In the genomic region with DNA sequence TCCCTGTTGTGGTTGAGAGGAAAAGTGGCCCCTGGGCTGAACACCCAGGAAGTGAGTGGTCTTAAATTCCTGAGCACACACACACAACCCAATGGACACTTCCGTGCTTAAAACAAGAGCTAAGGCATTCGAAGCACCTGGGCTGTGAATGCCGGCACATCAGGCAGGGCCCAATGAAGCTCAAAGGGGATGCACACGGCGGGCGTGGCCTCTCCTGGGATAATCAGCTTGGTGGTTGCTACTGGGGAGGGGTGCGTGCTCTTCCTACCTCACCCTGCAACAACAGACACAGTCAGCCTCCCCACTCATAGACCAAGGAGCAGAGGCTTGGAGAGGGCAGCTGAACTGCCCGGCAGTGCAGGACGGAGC, we compare ENCODE assay signal across 23 cellular contexts.
DNase-seq lines count a peak whose midpoint lies in the region; ATAC-seq, FAIRE-seq and TF ChIP-seq lines count a peak whose summit lies in the region.
"Had no signal": no experiment of that assay in that cellular context is flagged by ENCODE, and none has a peak within 500 bp of the region (broad histone marks: within the 10 kb centered on the region; RNA-seq: fewer than 3 reads in every experiment).

No MANE protein-coding gene starts in this region.

- FAIRE-seq in H1 (lab: Jason Lieb, UNC): no peak
- FAIRE-seq: A204.1, D721Med, GM12891, GM18507 had no signal

- no peaks in the 10 kb centered on the region; the same call in 1 of the 2 replicates for H3K79me1 ChIP-seq in H1 (ENCODE audit: low read depth, low read length)

- H2BK12ac ChIP-seq in H1 (ENCODE audit: low read depth, low read length): no peak overlapping the region

- no peak overlapping the region for H3K27ac ChIP-seq in left ventricle myocardium inferior (replicated peaks)
- H3K27ac ChIP-seq in RWPE2 (ENCODE audit: poor library complexity, severe bottlenecking): peak overlapping the region; percentile 64
- H3K27ac ChIP-seq in H1 (ENCODE audit: low read depth, low read length): no peak overlapping the region
- no peak overlapping the region for H3K27ac ChIP-seq in spleen
- H3K27ac ChIP-seq: 22Rv1 had no signal

- H2AFZ ChIP-seq in H1 (ENCODE audit: low read length): peak overlapping the region; percentile 15

- no peak overlapping the region for H2BK120ac ChIP-seq in H1 (replicated peaks; ENCODE audit: low read depth, low read length)

- H3K4me3 ChIP-seq in left ventricle myocardium inferior: no peak overlapping the region
- no peak overlapping the region for H3K4me3 ChIP-seq in RWPE2 (ENCODE audit: severe bottlenecking)
- no peak overlapping the region for H3K4me3 ChIP-seq in H1 (ENCODE audit: extremely low read depth in 1 of 4, insufficient read depth in 2 of 4, low read depth in 3 of 4, low read length in 4 of 4)
- H3K4me3 ChIP-seq in spleen: no peak overlapping the region
- H3K4me3 ChIP-seq: BLaER1 had no signal

- H3K9me3 ChIP-seq in left ventricle myocardium inferior (replicated peaks) (no peaks in the 10 kb centered on the region), RWPE2 (ENCODE audit: severe bottlenecking) (no peaks in the 10 kb centered on the region), H1 (ENCODE audit: insufficient read depth in 2 of 2, low read depth in 1 of 2, low read length in 1 of 2) (no peaks in the 10 kb centered on the region), spleen (no peaks in the 10 kb centered on the region)
- H3K9me3 ChIP-seq: BLaER1 had no signal

- WGBS in H1 (ENCODE audit: extremely low coverage in 1 of 2, insufficient coverage in 1 of 2, insufficient read length in 1 of 2, insufficient replicate concordance in 2 of 2, low coverage in 1 of 2, low lambda C conversion rate in 2 of 2, missing lambda C conversion rate in 1 of 2), 2 experiments: 76% methylated on average over 7 of the region's 9 CpGs; no CpG with 5 or more reads in 1 of the 2 experiments
- WGBS in spleen, 5 donors: 64 to 84% (median 77%) methylated on average over 3 to 9 of the region's 9 CpGs

- H2BK15ac ChIP-seq in H1 (ENCODE audit: low read length): no peak overlapping the region

- TF ChIP-seq POLR2A in H1 (IDR thresholded peaks at IDR 0.05; ENCODE audit: control extremely low read depth in 1 of 2, low read depth in 2 of 2, low read length in 2 of 2): no peak
- TF ChIP-seq POLR2A in spleen (IDR thresholded peaks at IDR 0.05): no peak

- TF ChIP-seq RAD21 in H1 (IDR thresholded peaks at IDR 0.05 in 1 of 2, conservative IDR thresholded peaks at IDR 0.05 in 1 of 2; ENCODE audit: low read depth in 2 of 2, low read length in 2 of 2): no peak

- H3K36me3 ChIP-seq in left ventricle myocardium inferior: no peaks in the 10 kb centered on the region
- H3K36me3 ChIP-seq in RWPE2 (ENCODE audit: low read depth): no peaks in the 10 kb centered on the region
- no peaks in the 10 kb centered on the region for H3K36me3 ChIP-seq in H1 (ENCODE audit: control insufficient read depth in 2 of 4, insufficient read depth in 4 of 4, low read length in 3 of 4)
- H3K36me3 ChIP-seq in spleen: no peaks in the 10 kb centered on the region
- H3K36me3 ChIP-seq: BLaER1 had no signal

- peak; percentile 62 for ATAC-seq in RWPE2 (ENCODE audit: low read depth)

- H4K91ac ChIP-seq in H1 (replicated peaks; ENCODE audit: insufficient read length, low read length): peak overlapping the region; percentile 10

- H3K4me2 ChIP-seq in H1 (ENCODE audit: insufficient read depth in 1 of 2, low read depth in 2 of 2, low read length in 2 of 2): no peak overlapping the region

- TF ChIP-seq CTCF in left ventricle myocardium inferior (IDR thresholded peaks at IDR 0.05; ENCODE audit: borderline replicate concordance) (no peak), RWPE2 (IDR thresholded peaks at IDR 0.05; ENCODE audit: poor library complexity, severe bottlenecking) (no peak), H1 (IDR thresholded peaks at IDR 0.05; ENCODE audit: control extremely low read depth in 1 of 3, insufficient read depth in 1 of 3, low read depth in 1 of 3, low read length in 3 of 3) (no peak), spleen (IDR thresholded peaks at IDR 0.05 in 8 of 11, conservative IDR thresholded peaks at IDR 0.05 in 3 of 11) (no peak), GM10266 (IDR thresholded peaks at IDR 0.05; ENCODE audit: control insufficient read depth, insufficient read depth, low read depth, missing control alignments) (no peak)

- H2BK5ac ChIP-seq in H1 (ENCODE audit: low read depth, low read length): no peak overlapping the region

- H4K8ac ChIP-seq in H1 (ENCODE audit: extremely low read depth, insufficient read depth, low read length): peak overlapping the region; percentile 20; the same call in 1 of the 2 replicates

- no peak overlapping the region for H2BK20ac ChIP-seq in H1 (ENCODE audit: low read length)

- 0 out of 2 replicates have a peak overlapping the region, but pooled peaks have one; percentile 1 for H3K18ac ChIP-seq in H1 (ENCODE audit: extremely low read depth, low read length)

- no peak overlapping the region for H3K9ac ChIP-seq in H1 (replicated peaks in 1 of 4; ENCODE audit: extremely low read depth in 1 of 4, low read depth in 3 of 4, low read length in 3 of 4)
- H3K9ac ChIP-seq: BLaER1 had no signal

- H3K27me3 ChIP-seq in left ventricle myocardium inferior (ENCODE audit: low read depth) (peaks cover 73% of the 10 kb centered on the region), RWPE2 (ENCODE audit: insufficient read depth, poor library complexity, severe bottlenecking) (no peaks in the 10 kb centered on the region), H1 (replicated peaks in 1 of 4; ENCODE audit: control insufficient read depth in 3 of 4, extremely low read depth in 1 of 4, insufficient read depth in 3 of 4, low read length in 3 of 4) (no peaks in the 10 kb centered on the region), spleen (replicated peaks in 1 of 7) (peaks cover 0 to 14% (median 0%) of the 10 kb centered on the region in 7 donors)
- H3K27me3 ChIP-seq: BLaER1 had no signal

- CTCF ChIA-PET in H1 (lab: Charles Lee; ENCODE audit: partially characterized antibody): interaction anchor here (0.6 to 1.8 kb wide), 8 partner anchors 9 to 459 kb away, joined by 3 to 6 read pairs (median 3); no protein-coding TSS in a partner anchor

- DNase-seq in cardiac septum (ENCODE audit: low spot score) (peak; percentile 70), left ventricle myocardium inferior (no peak), RWPE2 (ENCODE audit: low spot score) (no peak), H1 (ENCODE audit: low read depth in 1 of 2, low spot score in 2 of 2) (no peak), spleen (peak; percentile 46), GM10266 (ENCODE audit: extremely low spot score) (no peak), NCI-H1436 (lab: John Stamatoyannopoulos, UW) (no peak), middle frontal gyrus (ENCODE audit: extremely low spot score, low spot score) (no peak)
- DNase-seq: CD4-positive, alpha-beta T cell; CD8-positive, alpha-beta memory T cell; DMS 273 treated with DMSO at 0.1 percent for 48 hours; DMS79; EL; GDM1; GOT3; H7; HCEC 1CT had no signal

- no peak overlapping the region for H3K23ac ChIP-seq in H1 (ENCODE audit: insufficient read length)

- no peak overlapping the region for H3K14ac ChIP-seq in H1 (ENCODE audit: insufficient read length)

- no peak overlapping the region for H4K5ac ChIP-seq in H1 (ENCODE audit: insufficient read length, low read depth, low read length)

- TF ChIP-seq EP300 in H1 (IDR thresholded peaks at IDR 0.05; ENCODE audit: borderline replicate concordance in 1 of 2, low read depth in 2 of 2, low read length in 2 of 2): no peak

- H3K56ac ChIP-seq in H1 (replicated peaks; ENCODE audit: insufficient read length, low read depth, low read length): no peak overlapping the region

- intact Hi-C loops in cardiac septum (cut with DNase I) (no loop called here), left ventricle myocardium inferior (cut with micrococcal nuclease) (no loop called here), spleen (cut with DNase I; ENCODE audit: low total_unique reads) (no loop called here)

- H4K20me1 ChIP-seq in H1 (replicated peaks in 1 of 2; ENCODE audit: control insufficient read depth in 1 of 2, insufficient read depth in 2 of 2, low read length in 2 of 2): no peaks in the 10 kb centered on the region
- H4K20me1 ChIP-seq: BLaER1 had no signal

- POLR2A ChIA-PET in H1 (lab: Charles Lee; ENCODE audit: partially characterized antibody): interaction anchor here (1.5 kb wide), 1 partner anchor 13 kb away, joined by 3 read pairs; no protein-coding TSS in a partner anchor

- H3K23me2 ChIP-seq in H1 (ENCODE audit: low read depth, low read length): no peaks in the 10 kb centered on the region

- H2AK5ac ChIP-seq in H1 (ENCODE audit: low read depth, low read length): no peak overlapping the region

- H3K4ac ChIP-seq in H1 (replicated peaks; ENCODE audit: insufficient read length, low read depth, low read length): no peak overlapping the region

- H3K79me2 ChIP-seq in H1 (ENCODE audit: control insufficient read depth in 1 of 2, insufficient read depth in 2 of 2, low read length in 2 of 2): no peaks in the 10 kb centered on the region

- H3K4me1 ChIP-seq in left ventricle myocardium inferior (no peaks in the 10 kb centered on the region), RWPE2 (ENCODE audit: insufficient read depth, poor library complexity, severe bottlenecking) (no peaks in the 10 kb centered on the region), H1 (replicated peaks in 1 of 4; ENCODE audit: control insufficient read depth in 3 of 4, insufficient read depth in 4 of 4, low read length in 3 of 4) (peaks cover 0 to 3% (median 2%) of the 10 kb centered on the region in 4 experiments; a peak in 1 of 7 replicates), spleen (peaks cover 0 to 35% (median 8%) of the 10 kb centered on the region in 6 donors)

TF ChIP-seq in H1, 55 proteins besides CTCF, POLR2A, EP300 and RAD21:
- TF ChIP-seq TAF1 (IDR thresholded peaks at IDR 0.05; ENCODE audit: low read depth, low read length): no peak
- no peak for TF ChIP-seq POU5F1 (IDR thresholded peaks at IDR 0.05; ENCODE audit: low read depth, low read length)
- TF ChIP-seq NANOG (IDR thresholded peaks at IDR 0.05; ENCODE audit: insufficient read depth, low read depth, low read length, poor library complexity, severe bottlenecking): no peak
- no peak for TF ChIP-seq CEBPB (IDR thresholded peaks at IDR 0.05; ENCODE audit: low read depth, low read length)
- no peak for TF ChIP-seq SP4 (IDR thresholded peaks at IDR 0.05; ENCODE audit: low read length)

Comparison
In these comparisons a context has a peak if more than half of its experiments do, and no peak if none do; other contexts are left out.
1. DNase-seq: peak in cardiac septum (single experiment) and spleen (single experiment); none in left ventricle myocardium inferior (single experiment), RWPE2 (single experiment), H1 (0 of 2), GM10266 (single experiment), NCI-H1436 (single experiment) and middle frontal gyrus (single experiment).